In the genomic region with DNA sequence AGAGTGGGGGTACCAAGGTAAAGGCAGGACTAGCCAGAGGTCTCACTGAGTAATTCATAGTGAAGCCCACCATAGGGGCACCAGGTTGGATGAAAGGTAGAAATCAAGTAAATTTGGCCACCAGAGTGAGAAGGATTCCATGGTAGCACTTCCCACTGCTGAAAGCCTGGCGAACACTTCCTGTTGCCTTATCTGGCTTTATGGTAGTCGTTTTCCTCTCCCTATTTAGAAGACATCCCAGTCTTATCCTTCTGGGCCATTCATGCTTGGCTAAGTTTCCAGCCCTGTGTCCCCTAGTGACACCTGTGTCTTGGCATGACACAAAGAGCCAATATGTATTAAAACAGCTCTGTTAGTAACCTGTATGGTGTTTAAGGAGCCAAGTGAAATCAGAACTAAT, we compare ENCODE assay signal across 13 cellular contexts.
A peak's percentile ranks its signal among the peaks of the same experiment; 100 is the strongest.
DNase-seq lines count a peak whose midpoint lies in the region; FAIRE-seq and TF ChIP-seq lines count a peak whose summit lies in the region.
"Had no signal": no experiment of that assay in that cellular context is flagged by ENCODE, and none has a peak within 500 bp of the region (broad histone marks: within the 10 kb centered on the region; RNA-seq: fewer than 3 reads in every experiment).

No MANE protein-coding gene starts in this region.

- no peaks in the 10 kb centered on the region for H3K9me2 ChIP-seq in GM23248 (ENCODE audit: insufficient read depth)
- H3K9me2 ChIP-seq in hepatocyte (replicated peaks; ENCODE audit: insufficient read depth) = no peaks in the 10 kb centered on the region

- DNase-seq in GM23248 (no peak), adipocyte (ENCODE audit: low read depth) (no peak), hepatocyte (ENCODE audit: low spot score) (no peak), D721Med (ENCODE audit: insufficient read length, low spot score) (no peak), dermis blood vessel endothelial cell (no peak), OCI-M2 (lab: John Stamatoyannopoulos, UW; ENCODE audit: unreplicated experiment) (no peak)
- no peak for DNase-seq in NK-92 treated with Interleukin-12 subunit alpha and Interleukin-12 subunit beta, amount 100 ng/mL, for 24 hours (lab: John Stamatoyannopoulos, UW)
- DNase-seq: activated CD4-positive, alpha-beta T cell treated with anti-CD3 and anti-CD28 coated beads, Interleukin-2, amount 10 ng/mL, durations not matched to agents 7 days and 5 days; activated T-cell treated with anti-CD3 and anti-CD28 coated beads, Interleukin-2, amount 50 U/mL, for 72 hours; CD8-positive, alpha-beta memory T cell; GF-D8 had no signal

- H3K27me3 ChIP-seq in GM23248 (replicated peaks; ENCODE audit: insufficient read depth) (no peaks in the 10 kb centered on the region; the same call in 1 of the 2 replicates), adipocyte (replicated peaks; ENCODE audit: control insufficient read depth, insufficient read depth, low read length) (no peaks in the 10 kb centered on the region), hepatocyte (no peaks in the 10 kb centered on the region), subcutaneous abdominal adipose tissue (ENCODE audit: control insufficient read depth in 5 of 5, insufficient read depth in 4 of 5, low read length in 5 of 5) (no peaks in the 10 kb centered on the region)

- no peaks in the 10 kb centered on the region for H3K36me3 ChIP-seq in GM23248 (ENCODE audit: low read depth)
- H3K36me3 ChIP-seq in adipocyte (ENCODE audit: control insufficient read depth, insufficient read depth, low read length, severe bottlenecking) = no peaks in the 10 kb centered on the region
- H3K36me3 ChIP-seq in hepatocyte (replicated peaks; ENCODE audit: insufficient read depth, low read depth) = no peaks in the 10 kb centered on the region
- no peaks in the 10 kb centered on the region for H3K36me3 ChIP-seq in subcutaneous abdominal adipose tissue (ENCODE audit: control insufficient read depth in 5 of 5, insufficient read depth in 5 of 5, low read length in 5 of 5)

- TF ChIP-seq CTCF in hepatocyte (IDR thresholded peaks at IDR 0.05; ENCODE audit: poor library complexity) (no peak), D721Med (IDR thresholded peaks at IDR 0.05; ENCODE audit: insufficient read depth, missing control alignments) (no peak)

- in situ Hi-C loops in GM23248 (cut with MboI) = no loop called here

- H3K4me1 ChIP-seq in GM23248 (ENCODE audit: insufficient read depth) (peaks cover 27% of the 10 kb centered on the region), adipocyte (ENCODE audit: control insufficient read depth, insufficient read depth, low read length) (peaks cover 28% of the 10 kb centered on the region), hepatocyte (ENCODE audit: insufficient read depth) (peaks cover 21% of the 10 kb centered on the region), subcutaneous abdominal adipose tissue (ENCODE audit: control insufficient read depth in 5 of 5, insufficient read depth in 5 of 5, low read length in 5 of 5) (peaks cover 3 to 26% (median 22%) of the 10 kb centered on the region in 5 donors)

- 92 to 97% methylated on average over 2 of the region's 2 CpGs for WGBS in GM23248 (ENCODE audit: low coverage in 1 of 2, low lambda C conversion rate in 2 of 2, missing lambda C conversion rate in 2 of 2), 2 experiments
- WGBS in hepatocyte (ENCODE audit: low lambda C conversion rate, missing lambda C conversion rate) = 45% methylated on average over 2 of the region's 2 CpGs

- FAIRE-seq in D721Med (lab: Jason Lieb, UNC) = no peak
- FAIRE-seq: GM18507 had no signal

- no peak overlapping the region for H3K27ac ChIP-seq in GM23248
- H3K27ac ChIP-seq in hepatocyte = peak overlapping the region; percentile 92
- H3K27ac ChIP-seq in subcutaneous abdominal adipose tissue (ENCODE audit: low read depth, low read length) = peak overlapping the region; percentile 7

- peaks cover 25% of the 10 kb centered on the region for H3F3A ChIP-seq in GM23248 (ENCODE audit: insufficient read depth)

- H3K9ac ChIP-seq in GM23248 (no peak overlapping the region), adipocyte (ENCODE audit: low read length) (peak overlapping the region; percentile 31), subcutaneous abdominal adipose tissue (ENCODE audit: low read length in 5 of 5) (no peak overlapping the region)

- H3K4me2 ChIP-seq in GM23248 (ENCODE audit: unreplicated experiment) = peak overlapping the region; percentile 10
- H3K4me2 ChIP-seq in hepatocyte = peak overlapping the region; percentile 7

- no peaks in the 10 kb centered on the region for H3K79me2 ChIP-seq in GM23248 (ENCODE audit: insufficient read depth)
- no peaks in the 10 kb centered on the region for H3K79me2 ChIP-seq in hepatocyte

- H3K9me3 ChIP-seq in GM23248 (ENCODE audit: low read depth) (no peaks in the 10 kb centered on the region), adipocyte (ENCODE audit: control insufficient read depth, low read length) (no peaks in the 10 kb centered on the region), hepatocyte (ENCODE audit: low read depth) (no peaks in the 10 kb centered on the region), subcutaneous abdominal adipose tissue (ENCODE audit: control insufficient read depth in 5 of 5, low read length in 5 of 5) (peaks cover 0 to 2% (median 0%) of the 10 kb centered on the region in 5 donors)

- H3K4me3 ChIP-seq in GM23248 (no peak overlapping the region), adipocyte (ENCODE audit: low read length) (peak overlapping the region; percentile 20), hepatocyte (no peak overlapping the region), subcutaneous abdominal adipose tissue (ENCODE audit: low read depth in 1 of 5, low read length in 5 of 5) (no peak overlapping the region)

- H2AFZ ChIP-seq in GM23248 (no peak overlapping the region), hepatocyte (no peak overlapping the region)

- H4K20me1 ChIP-seq in GM23248 (ENCODE audit: insufficient read depth) (no peaks in the 10 kb centered on the region), hepatocyte (ENCODE audit: insufficient read depth, poor library complexity, severe bottlenecking) (no peaks in the 10 kb centered on the region)
